3 cellular contexts compared by ENCODE assay signal in genomic region chr10:130116942-130117341, GRCh38. TPM values are rescaled to one million over a fixed set of nuclear protein-coding genes. Genes with fewer than 3 reads are reported as not detected.
DNase-seq lines count a peak whose midpoint lies in the region; ATAC-seq, FAIRE-seq and TF ChIP-seq lines count a peak whose summit lies in the region.
"Not testable (repeated sequence)": the region's sequence is repeated elsewhere in the genome, so short reads cannot be mapped to it uniquely, and the experiment has no call there.

No MANE protein-coding gene starts in this region.

- CTCF ChIA-PET in A549 (lab: Yijun Ruan, JAX) (interaction anchor here (5.3 kb wide), 1 partner anchor 10 kb away, joined by 29 read pairs; no protein-coding TSS in a partner anchor), HEK293 (lab: Yijun Ruan, JAX) (interaction anchor here (1.0 kb wide), 1 partner anchor 11 kb away, joined by 3 read pairs; no protein-coding TSS in a partner anchor)

- POLR2A ChIA-PET in A549 (lab: Yijun Ruan, JAX); HEK293 (lab: Yijun Ruan, JAX): not testable (repeated sequence)

- not testable (repeated sequence) for TF ChIP-seq POLR2A in A549 (IDR thresholded peaks at IDR 0.05; ENCODE audit: low read length)

- H3K36me3 ChIP-seq in HEK293 (ENCODE audit: control insufficient read depth in 2 of 2, insufficient read depth in 1 of 2, low read length in 2 of 2): not testable (repeated sequence)

- H3K4me1 ChIP-seq in A549; HEK293 (ENCODE audit: control insufficient read depth, insufficient read depth, low read length): not testable (repeated sequence)

- not testable (repeated sequence) for TF ChIP-seq RAD21 in A549 (conservative IDR thresholded peaks at IDR 0.05 in 1 of 2, IDR thresholded peaks at IDR 0.05 in 1 of 2)

- not testable (repeated sequence) for H3K4me3 ChIP-seq in A549; HEK293 (ENCODE audit: low read depth, low read length)

- TF ChIP-seq CTCF in A549 (IDR thresholded peaks at IDR 0.05); HEK293 (tag by site-specific recombination; IDR thresholded peaks at IDR 0.05): not testable (repeated sequence)

- WGBS in A549 (ENCODE audit: missing lambda C conversion rate): 82% methylated on average over 4 of the region's 4 CpGs

- not testable (repeated sequence) for DNase-seq in A549 (ENCODE audit: low read depth in 1 of 2, low spot score in 1 of 2)
- peak; percentile 10 for DNase-seq in dedifferentiated amniotic fluid mesenchymal stem cell (ENCODE audit: extremely low spot score)

- TF ChIP-seq EP300 in A549 (IDR thresholded peaks at IDR 0.05): not testable (repeated sequence)

- not testable (repeated sequence) for ATAC-seq in A549

- FAIRE-seq in A549 (lab: Jason Lieb, UNC): not testable (repeated sequence)

- H3K9me3 ChIP-seq in A549; HEK293 (ENCODE audit: control insufficient read depth, insufficient read depth, low read depth, low read length): not testable (repeated sequence)

- H3K27ac ChIP-seq in A549; HEK293 (ENCODE audit: extremely low read depth, low read depth, low read length): not testable (repeated sequence)

- H3K4me2 ChIP-seq in A549: not testable (repeated sequence)

TF ChIP-seq in A549, 52 proteins besides CTCF, POLR2A, EP300 and RAD21:
- TF ChIP-seq ZC3H11A (IDR thresholded peaks at IDR 0.05): peak; percentile 81

TF ChIP-seq in HEK293, 187 proteins besides CTCF, POLR2A, EP300 and RAD21 (continues in another document):
- TF ChIP-seq ZNF555 (tag by site-specific recombination; conservative IDR thresholded peaks at IDR 0.05): peak; percentile 67
- peak; percentile 52 for TF ChIP-seq ZNF623 (tag by site-specific recombination; IDR thresholded peaks at IDR 0.05)
- TF ChIP-seq ZBTB8A (tag by site-specific recombination; IDR thresholded peaks at IDR 0.05): 0 out of 2 replicates have a peak, but pooled peaks have one; percentile 38
- peak; percentile 78; the same call in 1 of the 2 replicates for TF ChIP-seq ZNF518A (tag by site-specific recombination; conservative IDR thresholded peaks at IDR 0.05; ENCODE audit: low read depth)
- TF ChIP-seq ZNF292 (tag by site-specific recombination; IDR thresholded peaks at IDR 0.05; ENCODE audit: borderline replicate concordance, low read depth): 0 out of 2 replicates have a peak, but pooled peaks have one; percentile 25
- peak; percentile 57 for TF ChIP-seq ZBTB11 (tag by site-specific recombination; conservative IDR thresholded peaks at IDR 0.05; ENCODE audit: low read depth)
- peak; percentile 39 for TF ChIP-seq ZNF510 (tag by site-specific recombination; IDR thresholded peaks at IDR 0.05; ENCODE audit: insufficient replicate concordance)
- 0 out of 2 replicates have a peak, but pooled peaks have one; percentile 20 for TF ChIP-seq ZNF19 (tag by site-specific recombination; IDR thresholded peaks at IDR 0.05; ENCODE audit: low read depth)
- peak; percentile 81; the same call in 1 of the 2 replicates for TF ChIP-seq ZNF394 (tag by site-specific recombination; IDR thresholded peaks at IDR 0.05; ENCODE audit: borderline replicate concordance)

RNA-seq across cellular contexts. Expression of gene C10orf143, which starts 6.3 kb away (rescaled TPM):
- 1.5 and 1.6 TPM in 2 replicates for polyA plus RNA-seq in A549 (2011; rRNA removed)
- 0.44 and 0.58 TPM in 2 replicates for polyA plus RNA-seq in A549 (2012; cell fraction: cytosol; rRNA removed)
- polyA plus RNA-seq in A549 (2012; cell fraction: nucleus; rRNA removed): 0.89 and 0.92 TPM in 2 replicates
- 1.2 to 1.6 TPM (median 1.5 TPM) in 3 replicates for polyA plus RNA-seq in A549 (2017; fragmentation: RNase III; extraction: RNeasy Plus Mini Kit Qiagen cat#74134 plus additional on column Dnase treatment)
- polyA minus RNA-seq in A549 (2011; rRNA and poly(A)+ RNA removed): 0.92 and 0.95 TPM in 2 replicates

RNA-seq across cellular contexts. Expression of gene GLRX3, which starts 19.2 kb away (rescaled TPM):
- polyA plus RNA-seq in A549 (2011; rRNA removed) (185 and 219 TPM in 2 replicates), A549 (2017; fragmentation: RNase III; extraction: RNeasy Plus Mini Kit Qiagen cat#74134 plus additional on column Dnase treatment) (139 to 167 TPM (median 153 TPM) in 3 replicates)
- 136 and 170 TPM in 2 replicates for polyA plus RNA-seq in A549 (2012; cell fraction: cytosol; rRNA removed)
- polyA plus RNA-seq in A549 (2012; cell fraction: nucleus; rRNA removed): 77.4 and 87.5 TPM in 2 replicates
- 24.1 and 26.4 TPM in 2 replicates for polyA minus RNA-seq in A549 (2011; rRNA and poly(A)+ RNA removed)
